Comparison of ENCODE assay signal across 8 cellular contexts in genomic region chr11:68460741-68461283, GRCh38. TPM values are rescaled to one million over a fixed set of nuclear protein-coding genes. Genes with fewer than 3 reads are reported as not detected.
DNase-seq lines count a peak whose midpoint lies in the region; ATAC-seq and TF ChIP-seq lines count a peak whose summit lies in the region.

A gene with protein sequence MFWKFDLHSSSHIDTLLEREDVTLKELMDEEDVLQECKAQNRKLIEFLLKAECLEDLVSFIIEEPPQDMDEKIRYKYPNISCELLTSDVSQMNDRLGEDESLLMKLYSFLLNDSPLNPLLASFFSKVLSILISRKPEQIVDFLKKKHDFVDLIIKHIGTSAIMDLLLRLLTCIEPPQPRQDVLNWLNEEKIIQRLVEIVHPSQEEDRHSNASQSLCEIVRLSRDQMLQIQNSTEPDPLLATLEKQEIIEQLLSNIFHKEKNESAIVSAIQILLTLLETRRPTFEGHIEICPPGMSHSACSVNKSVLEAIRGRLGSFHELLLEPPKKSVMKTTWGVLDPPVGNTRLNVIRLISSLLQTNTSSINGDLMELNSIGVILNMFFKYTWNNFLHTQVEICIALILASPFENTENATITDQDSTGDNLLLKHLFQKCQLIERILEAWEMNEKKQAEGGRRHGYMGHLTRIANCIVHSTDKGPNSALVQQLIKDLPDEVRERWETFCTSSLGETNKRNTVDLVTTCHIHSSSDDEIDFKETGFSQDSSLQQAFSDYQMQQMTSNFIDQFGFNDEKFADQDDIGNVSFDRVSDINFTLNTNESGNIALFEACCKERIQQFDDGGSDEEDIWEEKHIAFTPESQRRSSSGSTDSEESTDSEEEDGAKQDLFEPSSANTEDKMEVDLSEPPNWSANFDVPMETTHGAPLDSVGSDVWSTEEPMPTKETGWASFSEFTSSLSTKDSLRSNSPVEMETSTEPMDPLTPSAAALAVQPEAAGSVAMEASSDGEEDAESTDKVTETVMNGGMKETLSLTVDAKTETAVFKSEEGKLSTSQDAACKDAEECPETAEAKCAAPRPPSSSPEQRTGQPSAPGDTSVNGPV (plus strand): TSS chr11:68460752. CDS start chr11:68537665, 76,913 bp downstream.

- peak within 1 kb of the TSS; percentile 95 for H3K4me3 Mint-ChIP-seq in T-helper 17 cell

- peaks cover 21% of the 10 kb centered on the region for H3K4me1 ChIP-seq in osteoblast (ENCODE audit: insufficient read depth, low read length)

- peak within 1 kb of the TSS; percentile 91 for H2AFZ ChIP-seq in osteoblast (ENCODE audit: low read length)

- H3K27ac ChIP-seq in osteoblast (ENCODE audit: low read depth, low read length): peak within 1 kb of the TSS; percentile 93

- peaks cover 37% of the 10 kb centered on the region for H4K20me1 ChIP-seq in osteoblast (ENCODE audit: insufficient read depth, low read length)

- peak within 1 kb of the TSS; percentile 96 for H3K4me2 ChIP-seq in osteoblast (ENCODE audit: insufficient read depth, low read length)

- H3K36me3 Mint-ChIP-seq in T-helper 17 cell (ENCODE audit: low read depth): peaks cover 2% of the 10 kb centered on the region

- H3K36me3 ChIP-seq in osteoblast (ENCODE audit: insufficient read depth, low read length): no peaks in the 10 kb centered on the region

- DNase-seq in SKM-1 (lab: John Stamatoyannopoulos, UW; ENCODE audit: unreplicated experiment): peak; percentile 53
- no peak for DNase-seq in SKM-1 treated with dmso at 0.1 percent for 144 hours (lab: John Stamatoyannopoulos, UW; ENCODE audit: unreplicated experiment)
- DNase-seq in T-helper 17 cell: no peak
- no peak for DNase-seq in foreskin fibroblast
- peak; percentile 94 for DNase-seq in osteoblast (ENCODE audit: insufficient read length, low spot score, missing footprints)
- no peak for DNase-seq in DMS153 treated with DMSO at 0.1 percent for 48 hours (lab: John Stamatoyannopoulos, UW; ENCODE audit: unreplicated experiment)
- DNase-seq in foreskin melanocyte: no peak

- ATAC-seq in HG02973 (IDR thresholded peaks at IDR 0.05; ENCODE audit: unreplicated experiment): peak; percentile 12
- no peak for ATAC-seq in T-helper 17 cell

- TF ChIP-seq CTCF in foreskin fibroblast (IDR thresholded peaks at IDR 0.05; ENCODE audit: low read depth, low read length) (no peak), osteoblast (IDR thresholded peaks at IDR 0.05; ENCODE audit: extremely low read depth, low read depth, low read length) (no peak)

- H3K4me1 Mint-ChIP-seq in T-helper 17 cell: peaks cover 31% of the 10 kb centered on the region

- peak within 1 kb of the TSS; percentile 96 for H3K27ac Mint-ChIP-seq in T-helper 17 cell

- H3K79me2 ChIP-seq in osteoblast (ENCODE audit: insufficient read depth, low read length): peaks cover 53% of the 10 kb centered on the region

- no peaks in the 10 kb centered on the region for H3K27me3 ChIP-seq in osteoblast (ENCODE audit: insufficient read depth, low read length)

- no peaks in the 10 kb centered on the region for H3K27me3 Mint-ChIP-seq in T-helper 17 cell

- H3K9me3 ChIP-seq in T-helper 17 cell (ENCODE audit: control insufficient read depth, low read length, poor library complexity, severe bottlenecking): no peaks in the 10 kb centered on the region
- no peaks in the 10 kb centered on the region for H3K9me3 ChIP-seq in osteoblast (ENCODE audit: low read depth, low read length)

- peak within 1 kb of the TSS; percentile 56 to 74 for H3K4me3 ChIP-seq in foreskin fibroblast (ENCODE audit: low read depth in 1 of 2, low read length in 2 of 2)
- peak within 1 kb of the TSS; percentile 92 for H3K4me3 ChIP-seq in osteoblast (ENCODE audit: insufficient read depth, low read length)

RNA-seq across cellular contexts. Expression of the gene that starts here (rescaled TPM):
- total RNA-seq in T-helper 17 cell (100 to 1,000 TPM; 134 to 136 TPM), osteoblast (131 and 151 TPM in 2 replicates)

Comparison
In these comparisons a context has a peak if more than half of its experiments do, and no peak if none do; other contexts are left out.
1. DNase-seq: peak in SKM-1 (single experiment) and osteoblast (single experiment); none in SKM-1 treated with dmso at 0.1 percent for 144 hours (single experiment), T-helper 17 cell (0 of 3), foreskin fibroblast (0 of 2), DMS153 treated with DMSO at 0.1 percent for 48 hours (single experiment) and foreskin melanocyte (single experiment).